10 cellular contexts compared by ENCODE assay signal in genomic region chr7:102592477-102593017, GRCh38. TPM values are rescaled to one million over a fixed set of nuclear protein-coding genes. Genes with fewer than 3 reads are reported as not detected.
A peak's percentile ranks its signal among the peaks of the same experiment; 100 is the strongest.
DNase-seq lines count a peak whose midpoint lies in the region; ATAC-seq, FAIRE-seq and TF ChIP-seq lines count a peak whose summit lies in the region.
"Not testable (repeated sequence)": the region's sequence is repeated elsewhere in the genome, so short reads cannot be mapped to it uniquely, and the experiment has no call there.
"Had no signal": no experiment of that assay in that cellular context is flagged by ENCODE, and none has a peak within 500 bp of the region (broad histone marks: within the 10 kb centered on the region; RNA-seq: fewer than 3 reads in every experiment).

No MANE protein-coding gene starts in this region.

- not testable (repeated sequence) for H3K9me3 ChIP-seq in CD4-positive, CD25-positive, alpha-beta regulatory T cell (ENCODE audit: control insufficient read depth in 2 of 2, low read length in 2 of 2); adrenal gland (replicated peaks in 1 of 3); HepG2 (ENCODE audit: low read length)

- in situ Hi-C loops in HepG2 (cut with HindIII; ENCODE audit: extremely low pct_ligation_motif_present, low pct_unique_long_range_greater_than_20kb): not testable (repeated sequence)

- not testable (repeated sequence) for TF ChIP-seq EP300 in HepG2 (IDR thresholded peaks at IDR 0.05; ENCODE audit: low read depth in 2 of 2, low read length in 2 of 2); HepG2 (CRISPR knock-in tag; IDR thresholded peaks at IDR 0.05; ENCODE audit: borderline replicate concordance)

- H3K36me3 ChIP-seq in CD4-positive, CD25-positive, alpha-beta regulatory T cell (ENCODE audit: control insufficient read depth, insufficient read depth, low read length); adrenal gland (replicated peaks in 1 of 2); HepG2 (replicated peaks in 1 of 2; ENCODE audit: control insufficient read depth in 1 of 2, insufficient read depth in 2 of 2, low read length in 2 of 2): not testable (repeated sequence)

- not testable (repeated sequence) for TF ChIP-seq CTCF in adrenal gland (IDR thresholded peaks at IDR 0.05); HepG2 (CRISPR knock-in tag; IDR thresholded peaks at IDR 0.05)

- peak in 2 of 3 donors; percentile 54 to 59 for DNase-seq in CD4-positive, CD25-positive, alpha-beta regulatory T cell
- peak; percentile 23 to 28 for DNase-seq in activated CD4-positive, alpha-beta T cell treated with anti-CD3 and anti-CD28 coated beads for 4 hours
- peak; percentile 85 to 96 (median 89) for DNase-seq in adrenal gland
- not testable (repeated sequence) for DNase-seq in HepG2 (ENCODE audit: low spot score)
- peak; percentile 15 for DNase-seq in stimulated activated CD4-positive, alpha-beta T cell treated with anti-CD3 and anti-CD28 coated beads, Interleukin-4, amount 100 ng/mL, for 1 hour

- CTCF ChIA-PET in HepG2 (lab: Yijun Ruan, JAX; ENCODE audit: low intra/inter-chr PET ratio, low total read pairs): not testable (repeated sequence)

- not testable (repeated sequence) for BruUV-seq in HepG2 (replicated peaks; lab: Mats Ljungman, UMichigan)

- H3K79me2 ChIP-seq in HepG2 (ENCODE audit: insufficient read depth, low read length): not testable (repeated sequence)

- H3K4me1 ChIP-seq in CD4-positive, CD25-positive, alpha-beta regulatory T cell (ENCODE audit: control insufficient read depth, insufficient read depth, low read length, poor library complexity, severe bottlenecking); adrenal gland (replicated peaks in 1 of 2); HepG2 (ENCODE audit: insufficient read depth, low read length): not testable (repeated sequence)

- not testable (repeated sequence) for H3K27me3 ChIP-seq in CD4-positive, CD25-positive, alpha-beta regulatory T cell (ENCODE audit: control insufficient read depth, insufficient read depth, low read length); adrenal gland; HepG2 (ENCODE audit: control insufficient read depth in 1 of 2, insufficient read depth in 2 of 2, low read length in 2 of 2)

- not testable (repeated sequence) for H3K27ac ChIP-seq in CD4-positive, CD25-positive, alpha-beta regulatory T cell (ENCODE audit: insufficient read depth, low read length, poor library complexity, severe bottlenecking); adrenal gland; HepG2 (ENCODE audit: extremely low read length, insufficient read depth, low read length)

- TF ChIP-seq POLR2A in adrenal gland (IDR thresholded peaks at IDR 0.05); HepG2 (IDR thresholded peaks at IDR 0.05; ENCODE audit: insufficient read depth in 1 of 2, low read depth in 2 of 2, low read length in 2 of 2): not testable (repeated sequence)

- not testable (repeated sequence) for H4K20me1 ChIP-seq in HepG2 (ENCODE audit: insufficient read depth, low read length)

- H3K4me2 ChIP-seq in HepG2 (ENCODE audit: low read depth, low read length): not testable (repeated sequence)

- H2AFZ ChIP-seq in HepG2 (ENCODE audit: low read length): not testable (repeated sequence)

- H3K4me3 Mint-ChIP-seq in CD4-positive, CD25-positive, alpha-beta regulatory T cell: not testable (repeated sequence)

- TF ChIP-seq RAD21 in HepG2 (CRISPR knock-in tag; IDR thresholded peaks at IDR 0.05): not testable (repeated sequence)

- H3K9ac ChIP-seq in HepG2 (ENCODE audit: insufficient read depth, low read depth, low read length): not testable (repeated sequence)

- H3K9me3 Mint-ChIP-seq in CD4-positive, CD25-positive, alpha-beta regulatory T cell: not testable (repeated sequence)

- not testable (repeated sequence) for H3K4me3 ChIP-seq in CD4-positive, CD25-positive, alpha-beta regulatory T cell (ENCODE audit: low read depth, low read length); adrenal gland; HepG2 (replicated peaks in 1 of 3; ENCODE audit: insufficient read depth in 1 of 3, low read depth in 2 of 3, low read length in 3 of 3)

- ATAC-seq in CD4-positive, CD25-positive, alpha-beta regulatory T cell (ENCODE audit: low read depth in 2 of 2): peak; percentile 53 to 66
- ATAC-seq in GM19438 (IDR thresholded peaks at IDR 0.05; ENCODE audit: low read depth, unreplicated experiment) (peak; percentile 52), HG02759 (IDR thresholded peaks at IDR 0.05; ENCODE audit: unreplicated experiment) (peak; percentile 54), HG03432 (IDR thresholded peaks at IDR 0.05; ENCODE audit: unreplicated experiment) (peak; percentile 53), HepG2 (peak; percentile 72)

- intact Hi-C loops in adrenal gland (cut with DNase I); HepG2 (cut with micrococcal nuclease; ENCODE audit: unreplicated experiment): not testable (repeated sequence)

- 14 to 38% (median 21%) methylated on average over 6 to 8 of the region's 26 CpGs for WGBS in adrenal gland, 4 donors
- WGBS in HepG2 (ENCODE audit: low lambda C conversion rate): 24% methylated on average over 10 of the region's 26 CpGs

- not testable (repeated sequence) for H3K27ac Mint-ChIP-seq in CD4-positive, CD25-positive, alpha-beta regulatory T cell

- not testable (repeated sequence) for H3K36me3 Mint-ChIP-seq in CD4-positive, CD25-positive, alpha-beta regulatory T cell

- POLR2A ChIA-PET in HepG2 (lab: Yijun Ruan, JAX): not testable (repeated sequence)

- not testable (repeated sequence) for H3K4me1 Mint-ChIP-seq in CD4-positive, CD25-positive, alpha-beta regulatory T cell

- not testable (repeated sequence) for H3K27me3 Mint-ChIP-seq in CD4-positive, CD25-positive, alpha-beta regulatory T cell

- FAIRE-seq in HepG2 (lab: Jason Lieb, UNC): not testable (repeated sequence)

RNA-seq across cellular contexts. Expression of gene POLR2J3, which starts 20.2 kb away (rescaled TPM):
- 214 TPM for total RNA-seq in CD4-positive, CD25-positive, alpha-beta regulatory T cell
- polyA plus RNA-seq in CD4-positive, CD25-positive, alpha-beta regulatory T cell: 10 to 100 TPM; 19.9 to 33.7 (median 27.9) TPM
- total RNA-seq in adrenal gland (10 to 100 TPM in 7 of 8 donors, 1 to 10 TPM in 1; 2.0 to 37.4 (median 17.7) TPM), HepG2 (2016; rRNA removed; fragmentation: Illumina TruSeq; extraction: Trizol) (24.0 and 28.0 TPM in 2 replicates)
- polyA plus RNA-seq in adrenal gland (100 to 1,000 TPM in 2 of 3 donors, 10 to 100 TPM in 1; 47.0 to 221 (median 106) TPM), HepG2 (2011; rRNA removed) (34.2 and 36.5 TPM in 2 replicates)
- total RNA-seq in HepG2 (2016; cell fraction: cytosol; rRNA removed; fragmentation: Illumina TruSeq; extraction: Trizol; ENCODE audit: low read depth): 10.8 and 23.0 TPM in 2 replicates
- 21.8 and 29.9 TPM in 2 replicates for total RNA-seq in HepG2 (2016; cell fraction: insoluble cytoplasmic fraction; rRNA removed; fragmentation: Illumina TruSeq; extraction: Trizol)
- 17.9 and 21.3 TPM in 2 replicates for total RNA-seq in HepG2 (2016; cell fraction: membrane; rRNA removed; fragmentation: Illumina TruSeq; extraction: Trizol)
- 30.5 and 36.9 TPM in 2 replicates for total RNA-seq in HepG2 (2016; cell fraction: nucleus; rRNA removed; fragmentation: Illumina TruSeq; extraction: Trizol)
- polyA plus RNA-seq in HepG2 (2011; cell fraction: cytosol; rRNA removed): 22.6 and 27.8 TPM in 2 replicates
- polyA plus RNA-seq in HepG2 (2011; cell fraction: nucleus; rRNA removed): 62.0 and 82.7 TPM in 2 replicates
- polyA plus RNA-seq in HepG2 (2012): 27.2 and 53.4 TPM in 2 replicates
- polyA plus RNA-seq in HepG2 (2016; cell fraction: cytosol; fragmentation: Illumina TruSeq; extraction: Trizol; ENCODE audit: low read depth): 109 and 153 TPM in 2 replicates
- polyA plus RNA-seq in HepG2 (2016; cell fraction: insoluble cytoplasmic fraction; fragmentation: Illumina TruSeq; extraction: Trizol; ENCODE audit: low read depth): 73.3 and 86.7 TPM in 2 replicates
- 146 and 148 TPM in 2 replicates for polyA plus RNA-seq in HepG2 (2016; cell fraction: membrane; fragmentation: Illumina TruSeq; extraction: Trizol; ENCODE audit: low read depth)
- 91.6 and 110 TPM in 2 replicates for polyA plus RNA-seq in HepG2 (2016; cell fraction: nucleus; fragmentation: Illumina TruSeq; extraction: Trizol; ENCODE audit: insufficient read depth, low read depth)
- polyA minus RNA-seq in HepG2 (2011; rRNA and poly(A)+ RNA removed; ENCODE audit: low replicate concordance): 31.6 and 86.9 TPM in 2 replicates
- 11.1 and 12.8 TPM in 2 replicates for polyA minus RNA-seq in HepG2 (2011; cell fraction: cytosol; rRNA and poly(A)+ RNA removed)
- 80.6 and 112 TPM in 2 replicates for polyA minus RNA-seq in HepG2 (2011; cell fraction: nucleus; rRNA and poly(A)+ RNA removed)

RNA-seq across cellular contexts. Expression of gene RASA4, which starts 24.0 kb away (rescaled TPM):
- 67.5 TPM for total RNA-seq in CD4-positive, CD25-positive, alpha-beta regulatory T cell
- 10 to 100 TPM; 17.7 to 24.2 (median 19.3) TPM for polyA plus RNA-seq in CD4-positive, CD25-positive, alpha-beta regulatory T cell
- total RNA-seq in adrenal gland: 100 to 1,000 TPM in 1 of 8 donors, 10 to 100 TPM in 7; 26.4 to 118 (median 57.1) TPM
- polyA plus RNA-seq in adrenal gland: 100 to 1,000 TPM in 2 of 3 donors, 1 to 10 TPM in 1; 8.3 to 197 (median 115) TPM
- total RNA-seq in HepG2 (2016; rRNA removed; fragmentation: Illumina TruSeq; extraction: Trizol): 0.59 and 1.1 TPM in 2 replicates
- 1.4 and 1.8 TPM in 2 replicates for total RNA-seq in HepG2 (2016; cell fraction: cytosol; rRNA removed; fragmentation: Illumina TruSeq; extraction: Trizol; ENCODE audit: low read depth)
- total RNA-seq in HepG2 (2016; cell fraction: insoluble cytoplasmic fraction; rRNA removed; fragmentation: Illumina TruSeq; extraction: Trizol): 0.52 and 0.82 TPM in 2 replicates
- 0.37 and 0.62 TPM in 2 replicates for total RNA-seq in HepG2 (2016; cell fraction: membrane; rRNA removed; fragmentation: Illumina TruSeq; extraction: Trizol)
- total RNA-seq in HepG2 (2016; cell fraction: nucleus; rRNA removed; fragmentation: Illumina TruSeq; extraction: Trizol): 1.9 and 2.1 TPM in 2 replicates
- polyA plus RNA-seq in HepG2 (2011; rRNA removed): 1.6 and 3.2 TPM in 2 replicates
- 1.0 and 1.1 TPM in 2 replicates for polyA plus RNA-seq in HepG2 (2011; cell fraction: cytosol; rRNA removed)
- 23.8 and 32.1 TPM in 2 replicates for polyA plus RNA-seq in HepG2 (2011; cell fraction: nucleus; rRNA removed)
- polyA plus RNA-seq in HepG2 (2012): 4.0 and 5.4 TPM in 2 replicates
- polyA plus RNA-seq in HepG2 (2016; cell fraction: cytosol; fragmentation: Illumina TruSeq; extraction: Trizol; ENCODE audit: low read depth): 0.06 and 0.48 TPM in 2 replicates
- 0.85 and 1.1 TPM in 2 replicates for polyA plus RNA-seq in HepG2 (2016; cell fraction: insoluble cytoplasmic fraction; fragmentation: Illumina TruSeq; extraction: Trizol; ENCODE audit: low read depth)
- 0.66 and 0.69 TPM in 2 replicates for polyA plus RNA-seq in HepG2 (2016; cell fraction: membrane; fragmentation: Illumina TruSeq; extraction: Trizol; ENCODE audit: low read depth)
- 4.0 and 7.7 TPM in 2 replicates for polyA plus RNA-seq in HepG2 (2016; cell fraction: nucleus; fragmentation: Illumina TruSeq; extraction: Trizol; ENCODE audit: insufficient read depth, low read depth)
- polyA minus RNA-seq in HepG2 (2011; rRNA and poly(A)+ RNA removed; ENCODE audit: low replicate concordance): 7.6 and 23.5 TPM in 2 replicates
- polyA minus RNA-seq in HepG2 (2011; cell fraction: cytosol; rRNA and poly(A)+ RNA removed): 1.2 and 1.7 TPM in 2 replicates
- 5.1 and 8.9 TPM in 2 replicates for polyA minus RNA-seq in HepG2 (2011; cell fraction: nucleus; rRNA and poly(A)+ RNA removed)

RNA-seq across cellular contexts. Expression of gene SPDYE2, which starts 41.5 kb away (rescaled TPM):
- 0.39 TPM for total RNA-seq in CD4-positive, CD25-positive, alpha-beta regulatory T cell
- polyA plus RNA-seq in CD4-positive, CD25-positive, alpha-beta regulatory T cell: under 1 TPM; 0.19 to 0.66 (median 0.47) TPM
- total RNA-seq in adrenal gland (under 1 TPM in 2 of 8 donors, not detected in 6; 0.15 to 0.29 TPM), HepG2 (2016; rRNA removed; fragmentation: Illumina TruSeq; extraction: Trizol) (not detected in 2 replicates)
- polyA plus RNA-seq in adrenal gland (under 1 TPM in 1 of 3 donors, not detected in 2; 0.17 TPM), HepG2 (2011; rRNA removed) (not detected in 2 replicates)
- total RNA-seq in HepG2 (2016; cell fraction: cytosol; rRNA removed; fragmentation: Illumina TruSeq; extraction: Trizol; ENCODE audit: low read depth): not detected in 2 replicates
- not detected in 2 replicates for total RNA-seq in HepG2 (2016; cell fraction: insoluble cytoplasmic fraction; rRNA removed; fragmentation: Illumina TruSeq; extraction: Trizol)
- not detected in 2 replicates for total RNA-seq in HepG2 (2016; cell fraction: membrane; rRNA removed; fragmentation: Illumina TruSeq; extraction: Trizol)
- total RNA-seq in HepG2 (2016; cell fraction: nucleus; rRNA removed; fragmentation: Illumina TruSeq; extraction: Trizol): not detected in 2 replicates
- polyA plus RNA-seq in HepG2 (2011; cell fraction: cytosol; rRNA removed): not detected in 2 replicates
- not detected in 2 replicates for polyA plus RNA-seq in HepG2 (2011; cell fraction: nucleus; rRNA removed)
- 0.37 and 1.2 TPM in 2 replicates for polyA plus RNA-seq in HepG2 (2012)
- not detected in 2 replicates for polyA plus RNA-seq in HepG2 (2016; cell fraction: cytosol; fragmentation: Illumina TruSeq; extraction: Trizol; ENCODE audit: low read depth)
- polyA plus RNA-seq in HepG2 (2016; cell fraction: insoluble cytoplasmic fraction; fragmentation: Illumina TruSeq; extraction: Trizol; ENCODE audit: low read depth): not detected in 2 replicates
- polyA plus RNA-seq in HepG2 (2016; cell fraction: membrane; fragmentation: Illumina TruSeq; extraction: Trizol; ENCODE audit: low read depth): not detected in 2 replicates
- polyA plus RNA-seq in HepG2 (2016; cell fraction: nucleus; fragmentation: Illumina TruSeq; extraction: Trizol; ENCODE audit: insufficient read depth, low read depth): 0.41 TPM in 1 of 2 replicates, not detected in the other
- not detected in 2 replicates for polyA minus RNA-seq in HepG2 (2011; rRNA and poly(A)+ RNA removed; ENCODE audit: low replicate concordance)
- polyA minus RNA-seq in HepG2 (2011; cell fraction: cytosol; rRNA and poly(A)+ RNA removed): not detected in 2 replicates
- polyA minus RNA-seq in HepG2 (2011; cell fraction: nucleus; rRNA and poly(A)+ RNA removed): not detected in 2 replicates
- total RNA-seq: A673, H9 had no signal

RNA-seq across cellular contexts. Expression of gene UPK3BL2, which starts 49.1 kb away (rescaled TPM):
- 98.1 TPM for total RNA-seq in CD4-positive, CD25-positive, alpha-beta regulatory T cell
- polyA plus RNA-seq in CD4-positive, CD25-positive, alpha-beta regulatory T cell: 1 to 10 TPM in 3 of 4 donors, under 1 TPM in 1; 0.86 to 3.3 (median 1.5) TPM
- total RNA-seq in adrenal gland (10 to 100 TPM in 1 of 8 donors, 1 to 10 TPM in 5, under 1 TPM in 2; 0.41 to 13.9 (median 3.4) TPM), HepG2 (2016; rRNA removed; fragmentation: Illumina TruSeq; extraction: Trizol) (0.79 and 2.4 TPM in 2 replicates)
- polyA plus RNA-seq in adrenal gland (10 to 100 TPM in 2 of 3 donors, 1 to 10 TPM in 1; 2.4 to 62.9 (median 17.8) TPM), HepG2 (2011; rRNA removed) (7.9 and 8.9 TPM in 2 replicates)
- total RNA-seq in HepG2 (2016; cell fraction: cytosol; rRNA removed; fragmentation: Illumina TruSeq; extraction: Trizol; ENCODE audit: low read depth): not detected in 2 replicates
- total RNA-seq in HepG2 (2016; cell fraction: insoluble cytoplasmic fraction; rRNA removed; fragmentation: Illumina TruSeq; extraction: Trizol): 0.19 and 2.9 TPM in 2 replicates
- total RNA-seq in HepG2 (2016; cell fraction: membrane; rRNA removed; fragmentation: Illumina TruSeq; extraction: Trizol): 0.76 and 1.4 TPM in 2 replicates
- 3.6 and 5.2 TPM in 2 replicates for total RNA-seq in HepG2 (2016; cell fraction: nucleus; rRNA removed; fragmentation: Illumina TruSeq; extraction: Trizol)
- 0.47 and 2.3 TPM in 2 replicates for polyA plus RNA-seq in HepG2 (2011; cell fraction: cytosol; rRNA removed)
- 58.1 and 79.8 TPM in 2 replicates for polyA plus RNA-seq in HepG2 (2011; cell fraction: nucleus; rRNA removed)
- polyA plus RNA-seq in HepG2 (2012): 1.6 and 3.4 TPM in 2 replicates
- polyA plus RNA-seq in HepG2 (2016; cell fraction: cytosol; fragmentation: Illumina TruSeq; extraction: Trizol; ENCODE audit: low read depth): not detected in 2 replicates
- polyA plus RNA-seq in HepG2 (2016; cell fraction: insoluble cytoplasmic fraction; fragmentation: Illumina TruSeq; extraction: Trizol; ENCODE audit: low read depth): 1.2 and 1.4 TPM in 2 replicates
- 0.64 and 1.2 TPM in 2 replicates for polyA plus RNA-seq in HepG2 (2016; cell fraction: membrane; fragmentation: Illumina TruSeq; extraction: Trizol; ENCODE audit: low read depth)
- polyA plus RNA-seq in HepG2 (2016; cell fraction: nucleus; fragmentation: Illumina TruSeq; extraction: Trizol; ENCODE audit: insufficient read depth, low read depth): 45.6 and 53.1 TPM in 2 replicates
- 3.9 and 11.5 TPM in 2 replicates for polyA minus RNA-seq in HepG2 (2011; rRNA and poly(A)+ RNA removed; ENCODE audit: low replicate concordance)
- 1.3 TPM in 1 of 2 replicates, not detected in the other for polyA minus RNA-seq in HepG2 (2011; cell fraction: cytosol; rRNA and poly(A)+ RNA removed)
- 3.0 and 3.2 TPM in 2 replicates for polyA minus RNA-seq in HepG2 (2011; cell fraction: nucleus; rRNA and poly(A)+ RNA removed)

RNA-seq across cellular contexts. Expression of gene UPK3BL1, which starts 50.0 kb away (rescaled TPM):
- 119 TPM for total RNA-seq in CD4-positive, CD25-positive, alpha-beta regulatory T cell
- 10 to 100 TPM in 3 of 4 donors, 1 to 10 TPM in 1; 9.7 to 32.6 (median 21.9) TPM for polyA plus RNA-seq in CD4-positive, CD25-positive, alpha-beta regulatory T cell
- 10 to 100 TPM in 6 of 8 donors, 1 to 10 TPM in 2; 3.4 to 27.7 (median 14.7) TPM for total RNA-seq in adrenal gland
- polyA plus RNA-seq in adrenal gland: 100 to 1,000 TPM in 2 of 3 donors, 10 to 100 TPM in 1; 11.3 to 137 (median 132) TPM
- total RNA-seq in HepG2 (2016; rRNA removed; fragmentation: Illumina TruSeq; extraction: Trizol): 3.5 and 6.3 TPM in 2 replicates
- 7.6 and 9.1 TPM in 2 replicates for total RNA-seq in HepG2 (2016; cell fraction: cytosol; rRNA removed; fragmentation: Illumina TruSeq; extraction: Trizol; ENCODE audit: low read depth)
- total RNA-seq in HepG2 (2016; cell fraction: insoluble cytoplasmic fraction; rRNA removed; fragmentation: Illumina TruSeq; extraction: Trizol): 3.5 and 6.1 TPM in 2 replicates
- 5.1 and 7.2 TPM in 2 replicates for total RNA-seq in HepG2 (2016; cell fraction: membrane; rRNA removed; fragmentation: Illumina TruSeq; extraction: Trizol)
- total RNA-seq in HepG2 (2016; cell fraction: nucleus; rRNA removed; fragmentation: Illumina TruSeq; extraction: Trizol): 9.8 and 11.9 TPM in 2 replicates
- 13.8 and 20.5 TPM in 2 replicates for polyA plus RNA-seq in HepG2 (2011; rRNA removed)
- 0.60 and 1.4 TPM in 2 replicates for polyA plus RNA-seq in HepG2 (2011; cell fraction: cytosol; rRNA removed)
- polyA plus RNA-seq in HepG2 (2011; cell fraction: nucleus; rRNA removed): 50.7 and 51.6 TPM in 2 replicates
- polyA plus RNA-seq in HepG2 (2012): 6.2 and 10.7 TPM in 2 replicates
- polyA plus RNA-seq in HepG2 (2016; cell fraction: cytosol; fragmentation: Illumina TruSeq; extraction: Trizol; ENCODE audit: low read depth): 5.1 and 8.1 TPM in 2 replicates
- 4.3 TPM in 1 of 2 replicates, not detected in the other for polyA plus RNA-seq in HepG2 (2016; cell fraction: insoluble cytoplasmic fraction; fragmentation: Illumina TruSeq; extraction: Trizol; ENCODE audit: low read depth)
- 4.4 and 5.1 TPM in 2 replicates for polyA plus RNA-seq in HepG2 (2016; cell fraction: membrane; fragmentation: Illumina TruSeq; extraction: Trizol; ENCODE audit: low read depth)
- polyA plus RNA-seq in HepG2 (2016; cell fraction: nucleus; fragmentation: Illumina TruSeq; extraction: Trizol; ENCODE audit: insufficient read depth, low read depth): 49.7 and 57.0 TPM in 2 replicates
- 12.1 and 17.4 TPM in 2 replicates for polyA minus RNA-seq in HepG2 (2011; rRNA and poly(A)+ RNA removed; ENCODE audit: low replicate concordance)
- polyA minus RNA-seq in HepG2 (2011; cell fraction: cytosol; rRNA and poly(A)+ RNA removed): 2.2 and 5.1 TPM in 2 replicates
- polyA minus RNA-seq in HepG2 (2011; cell fraction: nucleus; rRNA and poly(A)+ RNA removed): 3.9 and 9.7 TPM in 2 replicates

Comparison
In these comparisons a context has a peak if more than half of its experiments do, and no peak if none do; other contexts are left out.
1. RNA of gene RASA4, which starts 24.0 kb away (total RNA-seq): 67.5 TPM in CD4-positive, CD25-positive, alpha-beta regulatory T cell (single experiment) and 26.4 to 118 TPM in adrenal gland; 0.37 to 2.1 TPM in HepG2; every median in the first group is over 4 times any median in the second.
2. Peak in every context shown above with its lines, with median percentiles within 50 percentile points of each other: ATAC-seq.